13 cellular contexts compared by ENCODE assay signal in genomic region chr10:58647366-58647765, GRCh38.
"Had no signal": no experiment of that assay in that cellular context is flagged by ENCODE, and none has a peak within 500 bp of the region (broad histone marks: within the 10 kb centered on the region; RNA-seq: fewer than 3 reads in every experiment).

No MANE protein-coding gene starts in this region.

- DNase-seq: activated CD4-positive, alpha-beta T cell treated with anti-CD3 and anti-CD28 coated beads, Interleukin-2, amount 50 U/mL, for 1 hour; activated CD8-positive, alpha-beta memory T cell treated with anti-CD3 and anti-CD28 coated beads for 24 hours; activated naive CD4-positive, alpha-beta T cell treated with Interleukin-2 at 50 U/mL for 16 hours; colonic mucosa; esophagus squamous epithelium; foreskin fibroblast; glutamatergic neuron; ovary; stimulated activated CD4-positive, alpha-beta T cell treated with anti-CD3 and anti-CD28 coated beads, Interleukin-12 subunit alpha, Interleukin-12 subunit beta, amount 100 ng/mL, for 4 hours; stimulated activated CD4-positive, alpha-beta T cell treated with anti-CD3 and anti-CD28 coated beads, Interleukin-2, amount 100 ng/mL, for 24 hours had no signal

- H3K9ac ChIP-seq: neural progenitor cell had no signal

- H2AFZ ChIP-seq: neural progenitor cell had no signal

- ATAC-seq: activated CD4-positive, CD25-positive, alpha-beta regulatory T cell treated with anti-CD3 and anti-CD28 coated beads, Interleukin-2, amount 50 U/mL, for 24 hours; activated T-helper 17 cell treated with anti-CD3 and anti-CD28 coated beads, Interleukin-2, amount 50 U/mL, for 72 hours had no signal

- H3K4me2 ChIP-seq: neural progenitor cell had no signal

- H3K27ac ChIP-seq: colonic mucosa, esophagus squamous epithelium, neural progenitor cell, ovary had no signal

- H3K27me3 ChIP-seq: colonic mucosa, esophagus squamous epithelium, neural progenitor cell, ovary had no signal

- H3K36me3 ChIP-seq: colonic mucosa, esophagus squamous epithelium, neural progenitor cell, ovary had no signal

- H3K4me1 ChIP-seq: colonic mucosa, neural progenitor cell had no signal

- H3K9me3 ChIP-seq: colonic mucosa, esophagus squamous epithelium, ovary had no signal

- H3K4me3 ChIP-seq: colonic mucosa, esophagus squamous epithelium, neural progenitor cell, ovary had no signal
